ENCODE assay signal across 22 cellular contexts in the genomic region with DNA sequence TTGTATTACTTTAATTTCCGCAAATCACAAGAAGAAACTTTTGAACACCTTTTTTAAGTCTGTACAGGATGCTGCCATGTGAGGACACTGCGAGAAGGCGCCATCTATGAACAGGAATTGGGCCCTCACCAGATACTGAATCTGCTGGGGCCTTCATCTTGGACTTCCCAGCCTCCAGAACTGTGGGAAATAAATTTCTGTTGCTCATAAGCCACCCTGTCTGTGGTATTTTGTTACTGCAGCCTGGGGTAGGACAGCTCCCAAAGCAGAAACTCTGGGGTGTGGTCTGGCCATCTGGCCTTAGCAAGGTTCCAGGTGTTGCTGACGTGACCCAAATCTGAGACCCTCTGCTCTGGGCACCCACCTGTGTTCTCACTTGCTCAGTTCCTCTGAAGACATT.
"Had no signal": no experiment of that assay in that cellular context is flagged by ENCODE, and none has a peak within 500 bp of the region (broad histone marks: within the 10 kb centered on the region; RNA-seq: fewer than 3 reads in every experiment).

No MANE protein-coding gene starts in this region.

- H3K4me3 ChIP-seq: colonic mucosa, heart right ventricle, psoas muscle, spleen, testis, tibial nerve had no signal

- H3K9me3 Mint-ChIP-seq: nephron progenitor cell; stimulated activated memory B cell treated with anti-CD40 and anti-IgM and Interleukin-4, amounts not matched to agents 10 μg/mL and 1 μg/mL and 100 μg/mL, for 72 hours; stimulated activated naive CD8-positive, alpha-beta T cell treated with anti-CD3 and anti-CD28 coated beads, Interleukin-15, amount 100 ng/mL, for 72 hours had no signal

- ATAC-seq: heart right ventricle; naive thymus-derived CD4-positive, alpha-beta T cell; psoas muscle; sciatic nerve; stimulated activated memory B cell treated with anti-CD40 and anti-IgM and Interleukin-4, amounts not matched to agents 10 μg/mL and 1 μg/mL and 100 μg/mL, for 72 hours; stimulated activated naive CD8-positive, alpha-beta T cell treated with anti-CD3 and anti-CD28 coated beads, Interleukin-15, amount 100 ng/mL, for 72 hours had no signal

- H3K9me3 ChIP-seq: colonic mucosa, heart right ventricle, psoas muscle, spleen, testis, tibial nerve had no signal

- H3K27ac ChIP-seq: colonic mucosa, heart right ventricle, parathyroid adenoma, psoas muscle, spleen, testis, tibial nerve had no signal

- H3K4me1 ChIP-seq: colonic mucosa had no signal

- H3K27ac Mint-ChIP-seq: nephron progenitor cell; stimulated activated memory B cell treated with anti-CD40 and anti-IgM and Interleukin-4, amounts not matched to agents 10 μg/mL and 1 μg/mL and 100 μg/mL, for 72 hours had no signal

- H2AFZ ChIP-seq: parathyroid adenoma had no signal

- DNase-seq: colonic mucosa; dermis blood vessel endothelial cell; heart right ventricle; hypothalamus; kidney glomerular epithelial cell; mesendoderm; naive thymus-derived CD4-positive, alpha-beta T cell; nephron progenitor cell; psoas muscle; retina; spleen; stimulated activated CD4-positive, alpha-beta T cell treated with anti-CD3 and anti-CD28 coated beads, Interleukin-15, amount 100 ng/mL, for 24 hours; stimulated activated CD4-positive, alpha-beta T cell treated with anti-CD3 and anti-CD28 coated beads, Interleukin-1b, Interleukin-23, amount 100 ng/mL, for 48 hours; stimulated activated CD4-positive, alpha-beta T cell treated with anti-CD3 and anti-CD28 coated beads, Interleukin-4, amount 100 ng/mL, for 24 hours; stimulated activated naive CD8-positive, alpha-beta T cell treated with anti-CD3 and anti-CD28 coated beads, Interleukin-15, amount 100 ng/mL, for 72 hours; testis had no signal

- H3K9ac ChIP-seq: parathyroid adenoma had no signal

- H3K27me3 ChIP-seq: colonic mucosa, heart right ventricle, spleen, testis, tibial nerve had no signal

- H3K27me3 Mint-ChIP-seq: naive thymus-derived CD4-positive, alpha-beta T cell; stimulated activated memory B cell treated with anti-CD40 and anti-IgM and Interleukin-4, amounts not matched to agents 10 μg/mL and 1 μg/mL and 100 μg/mL, for 72 hours; stimulated activated naive CD8-positive, alpha-beta T cell treated with anti-CD3 and anti-CD28 coated beads, Interleukin-15, amount 100 ng/mL, for 72 hours had no signal

- FAIRE-seq: frontal cortex, islet of Langerhans had no signal

- H3K36me3 ChIP-seq: colonic mucosa, heart right ventricle, tibial nerve had no signal

- H3K4me3 Mint-ChIP-seq: nephron progenitor cell; stimulated activated memory B cell treated with anti-CD40 and anti-IgM and Interleukin-4, amounts not matched to agents 10 μg/mL and 1 μg/mL and 100 μg/mL, for 72 hours; stimulated activated naive CD8-positive, alpha-beta T cell treated with anti-CD3 and anti-CD28 coated beads, Interleukin-15, amount 100 ng/mL, for 72 hours had no signal
